In genomic region chr6:104686550-104687155, GRCh38 we compare ENCODE assay signal across 24 cellular contexts.
A peak's percentile ranks its signal among the peaks of the same experiment; 100 is the strongest.
DNase-seq lines count a peak whose midpoint lies in the region; ATAC-seq and TF ChIP-seq lines count a peak whose summit lies in the region.
"Had no signal": no experiment of that assay in that cellular context is flagged by ENCODE, and none has a peak within 500 bp of the region (broad histone marks: within the 10 kb centered on the region; RNA-seq: fewer than 3 reads in every experiment).

No MANE protein-coding gene starts in this region.

- H3K9me3 Mint-ChIP-seq in nephron, result peaks cover 3% of the 10 kb centered on the region
- H3K9me3 Mint-ChIP-seq: activated CD4-positive, alpha-beta T cell treated with anti-CD3 and anti-CD28 coated beads, Interleukin-2, amount 10 ng/mL, durations not matched to agents 7 days and 5 days; dendritic cell treated with granulocyte-macrophage colony-stimulating factor and Interleukin-4, amounts not matched to agents 40 ng/mL and 50 ng/mL, for 4 days had no signal

- in situ Hi-C loops in G401 (cut with HindIII; ENCODE audit: low sequenced_read_pairs), result no loop called here

- H3K27me3 Mint-ChIP-seq in nephron (ENCODE audit: low read depth), result no peaks in the 10 kb centered on the region
- H3K27me3 Mint-ChIP-seq: activated CD4-positive, alpha-beta T cell treated with anti-CD3 and anti-CD28 coated beads, Interleukin-2, amount 10 ng/mL, durations not matched to agents 7 days and 5 days; activated naive CD4-positive, alpha-beta T cell treated with anti-CD3 and anti-CD28 coated beads, Interleukin-2, amount 50 U/mL, for 24 hours; dendritic cell treated with granulocyte-macrophage colony-stimulating factor and Interleukin-4, amounts not matched to agents 40 ng/mL and 50 ng/mL, for 4 days had no signal

- peak overlapping the region; percentile 13 to 78 (median 26) for H3K27ac Mint-ChIP-seq in nephron
- H3K27ac Mint-ChIP-seq: activated CD4-positive, alpha-beta T cell treated with anti-CD3 and anti-CD28 coated beads, Interleukin-2, amount 10 ng/mL, durations not matched to agents 7 days and 5 days; activated naive CD4-positive, alpha-beta T cell treated with anti-CD3 and anti-CD28 coated beads, Interleukin-2, amount 50 U/mL, for 24 hours; dendritic cell treated with granulocyte-macrophage colony-stimulating factor and Interleukin-4, amounts not matched to agents 40 ng/mL and 50 ng/mL, for 4 days; stimulated activated naive B cell treated with anti-CD40 and anti-IgM and Interleukin-4, amounts not matched to agents 10 μg/mL and 1 μg/mL and 100 μg/mL, for 72 hours had no signal

- H3K4me3 ChIP-seq in SK-N-MC, result 0 out of 2 replicates have a peak overlapping the region, but pooled peaks have one; percentile 19
- H3K4me3 ChIP-seq: BLaER1, gastroesophageal sphincter, GM12878, skin epidermis, testis had no signal

- no peak for TF ChIP-seq CTCF in nephron (IDR thresholded peaks at IDR 0.05; ENCODE audit: unreplicated experiment in 3 of 3)

- H3K27ac ChIP-seq in SK-N-MC, result no peak overlapping the region; the same call in 1 of the 2 replicates
- H3K27ac ChIP-seq: BLaER1, gastroesophageal sphincter, skin epidermis, testis had no signal

- H3K36me3 ChIP-seq in SK-N-MC (ENCODE audit: insufficient read depth, low read length), result no peaks in the 10 kb centered on the region
- H3K36me3 ChIP-seq: BLaER1, gastroesophageal sphincter had no signal

- ATAC-seq in Right ventricle myocardium inferior, result no peak
- ATAC-seq: gastroesophageal sphincter; GM12878; stimulated activated naive B cell treated with anti-CD40 and anti-IgM and Interleukin-4, amounts not matched to agents 10 μg/mL and 1 μg/mL and 100 μg/mL, for 72 hours had no signal

- peak overlapping the region in 1 of 3 experiments; percentile 4 for H3K4me3 Mint-ChIP-seq in nephron
- H3K4me3 Mint-ChIP-seq: activated CD4-positive, alpha-beta T cell treated with anti-CD3 and anti-CD28 coated beads, Interleukin-2, amount 10 ng/mL, durations not matched to agents 7 days and 5 days; activated naive CD4-positive, alpha-beta T cell treated with anti-CD3 and anti-CD28 coated beads, Interleukin-2, amount 50 U/mL, for 24 hours; dendritic cell treated with granulocyte-macrophage colony-stimulating factor and Interleukin-4, amounts not matched to agents 40 ng/mL and 50 ng/mL, for 4 days; stimulated activated naive B cell treated with anti-CD40 and anti-IgM and Interleukin-4, amounts not matched to agents 10 μg/mL and 1 μg/mL and 100 μg/mL, for 72 hours had no signal

- no peak overlapping the region for H3K9ac ChIP-seq in SK-N-MC (ENCODE audit: insufficient read length)
- H3K9ac ChIP-seq: BLaER1 had no signal

- DNase-seq in G401 (ENCODE audit: low spot score), result peak; percentile 76
- DNase-seq in NCI-H146 treated with DMSO at 0.1 percent for 48 hours (lab: John Stamatoyannopoulos, UW; ENCODE audit: unreplicated experiment), result peak; percentile 30
- DNase-seq in SK-N-MC (ENCODE audit: low read depth, low spot score), result no peak
- no peak for DNase-seq in hippocampal formation (lab: John Stamatoyannopoulos, UW)
- no peak for DNase-seq in Right ventricle myocardium inferior (ENCODE audit: missing footprints)
- no peak for DNase-seq in AG20443 (ENCODE audit: low spot score)
- DNase-seq in NCI-H345 (lab: John Stamatoyannopoulos, UW), result no peak
- DNase-seq: activated CD4-positive, alpha-beta T cell treated with anti-CD3 and anti-CD28 coated beads, Interleukin-2, amount 10 ng/mL, durations not matched to agents 7 days and 5 days; anterior cingulate cortex; caudate nucleus; DMS79 treated with DMSO at 0.1 percent for 48 hours; NCI-H187 treated with DMSO at 0.1 percent for 48 hours; NCI-H510A; stimulated activated CD4-positive, alpha-beta T cell treated with anti-CD3 and anti-CD28 coated beads, Interleukin-2, amount 100 ng/mL, for 48 hours; stimulated activated naive B cell treated with anti-CD40 and anti-IgM and Interleukin-4, amounts not matched to agents 10 μg/mL and 1 μg/mL and 100 μg/mL, for 72 hours; T1000; testis had no signal

- H3K4me1 Mint-ChIP-seq in nephron, result peaks cover 21% of the 10 kb centered on the region

- peaks cover 4% of the 10 kb centered on the region for H3K36me3 Mint-ChIP-seq in nephron (ENCODE audit: low read depth)
- H3K36me3 Mint-ChIP-seq: activated naive CD4-positive, alpha-beta T cell treated with anti-CD3 and anti-CD28 coated beads, Interleukin-2, amount 50 U/mL, for 24 hours; stimulated activated naive B cell treated with anti-CD40 and anti-IgM and Interleukin-4, amounts not matched to agents 10 μg/mL and 1 μg/mL and 100 μg/mL, for 72 hours had no signal

- H3K9me3 ChIP-seq in SK-N-MC (ENCODE audit: low read depth, low read length), result peaks cover 3% of the 10 kb centered on the region
- H3K9me3 ChIP-seq: BLaER1, testis had no signal

- intact Hi-C loops in Right ventricle myocardium inferior (cut with DNase I), result loop anchor here (10.0 kb wide), 1 partner anchor 388 kb away; no protein-coding TSS in a partner anchor

Comparison
In these comparisons a context has a peak if more than half of its experiments do, and no peak if none do; other contexts are left out.
1. DNase-seq: peak in G401 (single experiment) and NCI-H146 treated with DMSO at 0.1 percent for 48 hours (single experiment); none in SK-N-MC (single experiment), hippocampal formation (0 of 2), Right ventricle myocardium inferior (single experiment), AG20443 (single experiment) and NCI-H345 (single experiment).